In genomic region chr19:4042064-4042730, GRCh38 we compare ENCODE assay signal across 18 cellular contexts. TPM values are rescaled to one million over a fixed set of nuclear protein-coding genes. Genes with fewer than 3 reads are reported as not detected.
DNase-seq lines count a peak whose midpoint lies in the region; ATAC-seq, FAIRE-seq and TF ChIP-seq lines count a peak whose summit lies in the region.
"Had no signal": no experiment of that assay in that cellular context is flagged by ENCODE, and none has a peak within 500 bp of the region (broad histone marks: within the 10 kb centered on the region; RNA-seq: fewer than 3 reads in every experiment).

No MANE protein-coding gene starts in this region.

- FAIRE-seq in GM12878 (lab: Jason Lieb, UNC), result no peak
- no peak for FAIRE-seq in RCC 7860 (lab: Jason Lieb, UNC)

- H4K5ac ChIP-seq in IMR-90 (ENCODE audit: low read depth, low read length), result no peak overlapping the region

- H4K8ac ChIP-seq in IMR-90 (ENCODE audit: low read depth in 2 of 2, low read length in 2 of 2), result no peak overlapping the region

- CTCF ChIA-PET in IMR-90 (lab: Yijun Ruan, JAX), result no interaction called here
- CTCF ChIA-PET in GM12878 (lab: Yijun Ruan, JAX), result no interaction called here

- peaks cover 4 to 49% of the 10 kb centered on the region in 2 experiments; a peak in 3 of 4 replicates for H3K79me1 ChIP-seq in IMR-90 (ENCODE audit: low read depth in 1 of 2, low read length in 2 of 2)

- no peaks in the 10 kb centered on the region for H3K27me3 ChIP-seq in IMR-90 (ENCODE audit: control insufficient read depth, insufficient read depth, low read length)
- no peaks in the 10 kb centered on the region for H3K27me3 ChIP-seq in GM12878 (replicated peaks in 1 of 2; ENCODE audit: control insufficient read depth in 2 of 2, insufficient read depth in 2 of 2, low read length in 1 of 2)
- H3K27me3 ChIP-seq in smooth muscle cell (ENCODE audit: low read depth), result no peaks in the 10 kb centered on the region
- H3K27me3 ChIP-seq: ascending aorta, testis had no signal

- H2AK9ac ChIP-seq in IMR-90 (replicated peaks; ENCODE audit: low read depth, low read length, poor library complexity), result no peak overlapping the region

- H3K23ac ChIP-seq in IMR-90 (ENCODE audit: low read depth, low read length), result no peak overlapping the region

- POLR2A ChIA-PET in IMR-90 (lab: Charles Lee; ENCODE audit: unreplicated experiment) (no interaction called here), GM12878 (lab: Charles Lee) (no interaction called here)

- H2BK20ac ChIP-seq in IMR-90 (ENCODE audit: low read depth, low read length), result no peak overlapping the region

- no peak for TF ChIP-seq RAD21 in IMR-90 (IDR thresholded peaks at IDR 0.05; ENCODE audit: low read length)
- no peak for TF ChIP-seq RAD21 in GM12878 (IDR thresholded peaks at IDR 0.05; ENCODE audit: insufficient read depth, low read depth, low read length)

- H3K4me1 ChIP-seq in IMR-90 (ENCODE audit: control insufficient read depth, insufficient read depth, low read length) (no peaks in the 10 kb centered on the region; the same call in 1 of the 2 replicates), GM12878 (ENCODE audit: control insufficient read depth, insufficient read depth, low read length) (no peaks in the 10 kb centered on the region), smooth muscle cell (ENCODE audit: low read depth) (no peaks in the 10 kb centered on the region)
- H3K4me1 ChIP-seq: ascending aorta had no signal

- no peak overlapping the region for H2BK5ac ChIP-seq in IMR-90 (ENCODE audit: low read depth, low read length, poor library complexity, severe bottlenecking)

- BruUV-seq in IMR-90 (replicated peaks; lab: Mats Ljungman, UMichigan) (no TSS peak), GM12878 (replicated peaks; lab: Mats Ljungman, UMichigan) (no TSS peak)

- intact Hi-C loops in IMR-90 (cut with micrococcal nuclease) (no loop called here), GM12878 (cut with micrococcal nuclease; ENCODE audit: unreplicated experiment) (no loop called here)

- peaks cover 61% of the 10 kb centered on the region for H4K20me1 ChIP-seq in IMR-90 (ENCODE audit: insufficient read depth, low read length)
- no peaks in the 10 kb centered on the region for H4K20me1 ChIP-seq in GM12878 (ENCODE audit: control insufficient read depth, insufficient read depth)
- peaks cover 81% of the 10 kb centered on the region for H4K20me1 ChIP-seq in smooth muscle cell (ENCODE audit: low read depth)

- no peak for TF ChIP-seq EP300 in GM12878 (IDR thresholded peaks at IDR 0.05; ENCODE audit: borderline replicate concordance in 1 of 2, control insufficient read depth in 1 of 2, low read depth in 2 of 2, low read length in 2 of 2)

- H2BK120ac ChIP-seq in IMR-90 (ENCODE audit: low read depth, low read length), result no peak overlapping the region

- TF ChIP-seq POLR2A in IMR-90 (IDR thresholded peaks at IDR 0.05; ENCODE audit: low read depth, low read length) (no peak), GM12878 (IDR thresholded peaks at IDR 0.05; ENCODE audit: low read depth, low read length) (peak; percentile 31)

- dilution Hi-C loops in IMR-90 (cut with HindIII; ENCODE audit: low sequenced_read_pairs, unreplicated experiment), result no loop called here

- DNase-seq in IMR-90 (no peak), GM12878 (ENCODE audit: low read depth, low spot score) (no peak), left lobe of liver (ENCODE audit: low spot score) (no peak), smooth muscle cell (lab: John Stamatoyannopoulos, UW; ENCODE audit: unreplicated experiment) (no peak), SIG-M5 (lab: John Stamatoyannopoulos, UW) (no peak), RCC 7860 (ENCODE audit: low spot score) (no peak), pons (ENCODE audit: low spot score) (no peak)
- DNase-seq: activated CD4-positive, alpha-beta T cell treated with anti-CD3 and anti-CD28 coated beads, Interleukin-2, amount 50 U/mL, for 48 hours; activated T-cell treated with anti-CD3 and anti-CD28 coated beads, Interleukin-2, amount 50 U/mL, for 72 hours; DMS153; hypothalamus; MM.1S; NCI-H2029 treated with DMSO at 0.1 percent for 48 hours; NCI-H526; RPMI8226; testis had no signal

- H2AFZ ChIP-seq in IMR-90 (replicated peaks; ENCODE audit: low read length, poor library complexity) (peak overlapping the region; percentile 51), GM12878 (ENCODE audit: control insufficient read depth, low read depth, low read length) (no peak overlapping the region), smooth muscle cell (ENCODE audit: low read depth) (no peak overlapping the region)

- H3K9me1 ChIP-seq in IMR-90 (ENCODE audit: insufficient read depth, low read length), result 0 out of 2 replicates have a peak, but pooled peaks cover 2% of the 10 kb centered on the region

- peaks cover 4% of the 10 kb centered on the region for H3F3A ChIP-seq in smooth muscle cell (ENCODE audit: low read depth)

- H3K79me2 ChIP-seq in GM12878 (ENCODE audit: control insufficient read depth, insufficient read depth, low read length) (no peaks in the 10 kb centered on the region), smooth muscle cell (ENCODE audit: low read depth) (peaks cover 43% of the 10 kb centered on the region)

- RAD21 ChIA-PET in GM12878 (lab: Charles Lee; ENCODE audit: unreplicated experiment), result no interaction called here

- no peak overlapping the region for H3K14ac ChIP-seq in IMR-90 (replicated peaks; ENCODE audit: low read depth, low read length)

- WGBS in IMR-90 (ENCODE audit: extremely low coverage in 2 of 2, insufficient read length in 1 of 2), 2 experiments, result no CpG with 5 or more reads among the region's 14 CpGs
- WGBS in GM12878 (ENCODE audit: insufficient coverage, insufficient replicate concordance, low lambda C conversion rate, missing lambda C conversion rate), result 86% methylated on average over 14 of the region's 14 CpGs
- 96% methylated on average over 14 of the region's 14 CpGs for WGBS in smooth muscle cell (ENCODE audit: low lambda C conversion rate)

- H3K56ac ChIP-seq in IMR-90 (ENCODE audit: extremely low read depth, insufficient read depth, low read length), result no peak overlapping the region

- H3K4ac ChIP-seq in IMR-90 (ENCODE audit: low read depth, low read length), result no peak overlapping the region

- no peak overlapping the region for H2BK15ac ChIP-seq in IMR-90 (ENCODE audit: low read depth, low read length)

- TF ChIP-seq CTCF in IMR-90 (conservative IDR thresholded peaks at IDR 0.05; ENCODE audit: low read depth, low read length), result no peak
- TF ChIP-seq CTCF in GM12878 (IDR thresholded peaks at IDR 0.05 in 2 of 3, conservative IDR thresholded peaks at IDR 0.05 in 1 of 3; ENCODE audit: control insufficient read depth in 2 of 3, extremely low read depth in 1 of 3, insufficient read depth in 1 of 3, low read depth in 3 of 3, low read length in 3 of 3), result no peak
- no peak for TF ChIP-seq CTCF in smooth muscle cell (IDR thresholded peaks at IDR 0.05; ENCODE audit: borderline replicate concordance, insufficient read depth, poor library complexity, severe bottlenecking)

- H3K4me3 ChIP-seq in IMR-90 (ENCODE audit: insufficient read depth, low read depth, low read length) (no peak overlapping the region), GM12878 (no peak overlapping the region), smooth muscle cell (no peak overlapping the region)
- H3K4me3 ChIP-seq: ascending aorta, testis had no signal

- SMC1A ChIA-PET in GM12878 (lab: Charles Lee; ENCODE audit: uncharacterized antibody, unreplicated experiment), result no interaction called here

- H3K4me2 ChIP-seq in IMR-90 (ENCODE audit: low read depth, low read length) (no peak overlapping the region), GM12878 (ENCODE audit: control insufficient read depth, insufficient read depth) (no peak overlapping the region), smooth muscle cell (no peak overlapping the region)

- in situ Hi-C loops in IMR-90 (cut with MboI; ENCODE audit: low sequenced_read_pairs), result no loop called here
- in situ Hi-C loops in GM12878 (cut with MboI), result no loop called here

- H3K36me3 ChIP-seq in IMR-90 (ENCODE audit: control insufficient read depth, insufficient read depth, low read length), result peaks cover 40% of the 10 kb centered on the region; the same call in 1 of the 2 replicates
- peaks cover 4 to 10% of the 10 kb centered on the region in 2 experiments; a peak in 3 of 4 replicates for H3K36me3 ChIP-seq in GM12878 (ENCODE audit: control insufficient read depth in 2 of 2, insufficient read depth in 2 of 2, low read length in 1 of 2)
- H3K36me3 ChIP-seq in smooth muscle cell (ENCODE audit: low read depth), result no peaks in the 10 kb centered on the region

- no peak overlapping the region for H3K9ac ChIP-seq in IMR-90 (ENCODE audit: low read depth, low read length)
- no peak overlapping the region for H3K9ac ChIP-seq in GM12878 (ENCODE audit: control insufficient read depth, insufficient read depth, low read length)
- H3K9ac ChIP-seq in smooth muscle cell (ENCODE audit: low read depth), result no peak overlapping the region

- H3K27ac ChIP-seq in IMR-90 (ENCODE audit: insufficient read depth, low read length) (no peak overlapping the region), GM12878 (ENCODE audit: control insufficient read depth, insufficient read depth) (no peak overlapping the region), smooth muscle cell (ENCODE audit: low read depth) (peak overlapping the region; percentile 24)
- H3K27ac ChIP-seq: ascending aorta, testis had no signal

- ATAC-seq in IMR-90 (ENCODE audit: low read depth), result no peak
- ATAC-seq in GM12878, result no peak; the same call in 2 of the 3 replicates
- peak; percentile 16 for ATAC-seq in left lobe of liver
- ATAC-seq in GM18861 (IDR thresholded peaks at IDR 0.05; ENCODE audit: unreplicated experiment), result no peak

- no peak overlapping the region for H2AK5ac ChIP-seq in IMR-90 (ENCODE audit: low read depth, low read length)

- H3K18ac ChIP-seq in IMR-90 (ENCODE audit: low read depth, low read length), result no peak overlapping the region

- H3K9me3 ChIP-seq in IMR-90 (ENCODE audit: control insufficient read depth, insufficient read depth, low read length) (no peaks in the 10 kb centered on the region), GM12878 (replicated peaks; ENCODE audit: control insufficient read depth, insufficient read depth, low read length) (no peaks in the 10 kb centered on the region; the same call in 2 of the 3 replicates), smooth muscle cell (replicated peaks; ENCODE audit: low read depth) (no peaks in the 10 kb centered on the region)
- H3K9me3 ChIP-seq: ascending aorta, testis had no signal

- no peak overlapping the region for H4K91ac ChIP-seq in IMR-90 (ENCODE audit: insufficient read depth, low read depth, low read length)

RNA-seq across cellular contexts. Expression of gene ZBTB7A, which starts 24.5 kb away (rescaled TPM):
- total RNA-seq in IMR-90 (2012; rRNA removed), result 3.2 and 4.2 TPM in 2 replicates
- 10.3 and 14.7 TPM in 2 replicates for polyA plus RNA-seq in IMR-90 (2012; rRNA removed)
- polyA plus RNA-seq in IMR-90 (2012; cell fraction: cytosol; rRNA removed), result 6.9 and 17.2 TPM in 2 replicates
- 22.8 and 55.1 TPM in 2 replicates for polyA plus RNA-seq in IMR-90 (2012; cell fraction: nucleus; rRNA removed; ENCODE audit: low replicate concordance)
- 20.9 and 24.8 TPM in 2 replicates for total RNA-seq in GM12878 (2013; cell fraction: nucleolus; rRNA removed)
- total RNA-seq in GM12878 (2014; rRNA removed), result 10.6 and 15.9 TPM in 2 replicates
- total RNA-seq in GM12878 (2014; rRNA removed; fragmentation: Illumina TruSeq; extraction: Trizol), result 3.2 TPM in 2 replicates
- 40.0 and 42.4 TPM in 2 replicates for total RNA-seq in GM12878 (2021)
- polyA plus RNA-seq in GM12878 (2011; ENCODE audit: low read depth), result 2.2 TPM
- polyA plus RNA-seq in GM12878 (2011; rRNA removed), result 0.84 and 2.5 TPM in 2 replicates
- polyA plus RNA-seq in GM12878 (2011; cell fraction: cytosol; rRNA removed), result 4.5 and 7.6 TPM in 2 replicates
- 12.8 and 18.3 TPM in 2 replicates for polyA plus RNA-seq in GM12878 (2011; cell fraction: nucleus; rRNA removed)
- 14.1 and 15.9 TPM in 2 replicates for polyA plus RNA-seq in GM12878 (2012)
- 4.1 and 5.9 TPM in 2 replicates for polyA plus RNA-seq in GM12878 (2014; fragmentation: Illumina TruSeq; extraction: Trizol)
- under 1 TPM; 0.26 to 0.73 TPM for polyA plus RNA-seq in GM12878 (2014; fragmentation: Nextera tagmentation; extraction: Ambion mirVana)
- polyA plus RNA-seq in GM12878 (2014; rRNA removed), result 16.2 and 22.2 TPM in 2 replicates
- polyA plus RNA-seq in GM12878 (2016; fragmentation: Nextera tagmentation; extraction: Ambion mirVana), result 10 to 100 TPM in 1 of 2 experiments, 1 to 10 TPM in 1; 2.0 to 10.1 TPM
- polyA minus RNA-seq in GM12878 (2011; rRNA and poly(A)+ RNA removed), result 3.6 and 6.5 TPM in 2 replicates
- 12.4 and 12.8 TPM in 2 replicates for polyA minus RNA-seq in GM12878 (2011; cell fraction: cytosol; rRNA and poly(A)+ RNA removed)
- polyA minus RNA-seq in GM12878 (2011; cell fraction: nucleus; rRNA and poly(A)+ RNA removed), result 3.6 and 4.7 TPM in 2 replicates
- 33.3 TPM for total RNA-seq in left lobe of liver
- 13.3 and 16.1 TPM in 2 replicates for total RNA-seq in smooth muscle cell
- polyA plus RNA-seq in smooth muscle cell, result 36.0 and 53.4 TPM in 2 replicates

RNA-seq across cellular contexts. Expression of gene PIAS4, which starts 34.7 kb away (rescaled TPM):
- 10.8 and 13.6 TPM in 2 replicates for total RNA-seq in IMR-90 (2012; rRNA removed)
- 12.1 and 16.6 TPM in 2 replicates for polyA plus RNA-seq in IMR-90 (2012; rRNA removed)
- 11.9 and 21.3 TPM in 2 replicates for polyA plus RNA-seq in IMR-90 (2012; cell fraction: cytosol; rRNA removed)
- polyA plus RNA-seq in IMR-90 (2012; cell fraction: nucleus; rRNA removed; ENCODE audit: low replicate concordance), result 12.0 and 20.3 TPM in 2 replicates
- 20.6 and 22.2 TPM in 2 replicates for total RNA-seq in GM12878 (2013; cell fraction: nucleolus; rRNA removed)
- 17.8 and 22.0 TPM in 2 replicates for total RNA-seq in GM12878 (2014; rRNA removed)
- total RNA-seq in GM12878 (2014; rRNA removed; fragmentation: Illumina TruSeq; extraction: Trizol), result 5.7 and 10.6 TPM in 2 replicates
- 23.2 and 25.1 TPM in 2 replicates for total RNA-seq in GM12878 (2021)
- 12.1 TPM for polyA plus RNA-seq in GM12878 (2011; ENCODE audit: low read depth)
- polyA plus RNA-seq in GM12878 (2011; rRNA removed), result 2.7 and 7.7 TPM in 2 replicates
- polyA plus RNA-seq in GM12878 (2011; cell fraction: cytosol; rRNA removed), result 11.0 and 13.0 TPM in 2 replicates
- polyA plus RNA-seq in GM12878 (2011; cell fraction: nucleus; rRNA removed), result 16.1 and 32.0 TPM in 2 replicates
- polyA plus RNA-seq in GM12878 (2012), result 15.2 and 24.4 TPM in 2 replicates
- 5.4 and 9.6 TPM in 2 replicates for polyA plus RNA-seq in GM12878 (2014; fragmentation: Illumina TruSeq; extraction: Trizol)
- under 1 TPM; 0.13 to 0.40 TPM for polyA plus RNA-seq in GM12878 (2014; fragmentation: Nextera tagmentation; extraction: Ambion mirVana)
- 17.9 and 23.1 TPM in 2 replicates for polyA plus RNA-seq in GM12878 (2014; rRNA removed)
- polyA plus RNA-seq in GM12878 (2016; fragmentation: Nextera tagmentation; extraction: Ambion mirVana), result 10 to 100 TPM; 12.0 to 13.5 TPM
- polyA minus RNA-seq in GM12878 (2011; rRNA and poly(A)+ RNA removed), result 4.2 and 14.1 TPM in 2 replicates
- polyA minus RNA-seq in GM12878 (2011; cell fraction: cytosol; rRNA and poly(A)+ RNA removed), result 4.5 and 4.8 TPM in 2 replicates
- polyA minus RNA-seq in GM12878 (2011; cell fraction: nucleus; rRNA and poly(A)+ RNA removed), result 14.3 and 19.8 TPM in 2 replicates
- 13.6 TPM for total RNA-seq in left lobe of liver
- total RNA-seq in smooth muscle cell, result 15.6 and 17.3 TPM in 2 replicates
- 8.1 and 14.0 TPM in 2 replicates for polyA plus RNA-seq in smooth muscle cell

RNA-seq across cellular contexts. Expression of gene EEF2, which starts 56.9 kb away (rescaled TPM):
- total RNA-seq in IMR-90 (2012; rRNA removed) (1,727 and 2,161 TPM in 2 replicates), GM12878 (2014; rRNA removed) (2,013 and 2,296 TPM in 2 replicates), GM12878 (2014; rRNA removed; fragmentation: Illumina TruSeq; extraction: Trizol) (1,954 and 2,053 TPM in 2 replicates), GM12878 (2021) (3,487 and 3,491 TPM in 2 replicates), left lobe of liver (1,272 TPM), smooth muscle cell (870 and 903 TPM in 2 replicates)
- polyA plus RNA-seq in IMR-90 (2012; rRNA removed) (1,505 and 1,547 TPM in 2 replicates), GM12878 (2011; rRNA removed) (1,026 and 1,259 TPM in 2 replicates), GM12878 (2014; fragmentation: Illumina TruSeq; extraction: Trizol) (1,630 and 2,440 TPM in 2 replicates), GM12878 (2014; fragmentation: Nextera tagmentation; extraction: Ambion mirVana) (100 to 1,000 TPM; 513 to 937 TPM), GM12878 (2014; rRNA removed) (1,584 and 1,859 TPM in 2 replicates), GM12878 (2016; fragmentation: Nextera tagmentation; extraction: Ambion mirVana) (100 to 1,000 TPM; 280 to 285 TPM), smooth muscle cell (365 and 474 TPM in 2 replicates)
- 957 and 2,460 TPM in 2 replicates for polyA plus RNA-seq in IMR-90 (2012; cell fraction: cytosol; rRNA removed)
- polyA plus RNA-seq in IMR-90 (2012; cell fraction: nucleus; rRNA removed; ENCODE audit: low replicate concordance), result 805 and 1,780 TPM in 2 replicates
- 428 and 477 TPM in 2 replicates for total RNA-seq in GM12878 (2013; cell fraction: nucleolus; rRNA removed)
- polyA plus RNA-seq in GM12878 (2011; ENCODE audit: low read depth), result 2,021 TPM
- polyA plus RNA-seq in GM12878 (2011; cell fraction: cytosol; rRNA removed), result 1,261 and 1,791 TPM in 2 replicates
- 851 and 1,120 TPM in 2 replicates for polyA plus RNA-seq in GM12878 (2011; cell fraction: nucleus; rRNA removed)
- polyA plus RNA-seq in GM12878 (2012), result 2,531 and 6,101 TPM in 2 replicates
- 1,004 and 2,355 TPM in 2 replicates for polyA minus RNA-seq in GM12878 (2011; rRNA and poly(A)+ RNA removed)
- 1,141 and 1,143 TPM in 2 replicates for polyA minus RNA-seq in GM12878 (2011; cell fraction: cytosol; rRNA and poly(A)+ RNA removed)
- polyA minus RNA-seq in GM12878 (2011; cell fraction: nucleus; rRNA and poly(A)+ RNA removed), result 341 and 536 TPM in 2 replicates
